Comparison of ENCODE assay signal across 23 cellular contexts in genomic region chr1:185300152-185300551, GRCh38. TPM values are rescaled to one million over a fixed set of nuclear protein-coding genes. Genes with fewer than 3 reads are reported as not detected.
DNase-seq lines count a peak whose midpoint lies in the region; ATAC-seq and TF ChIP-seq lines count a peak whose summit lies in the region.
"Had no signal": no experiment of that assay in that cellular context is flagged by ENCODE, and none has a peak within 500 bp of the region (broad histone marks: within the 10 kb centered on the region; RNA-seq: fewer than 3 reads in every experiment).

No MANE protein-coding gene starts in this region.

- no peak for ATAC-seq in T-helper 17 cell
- ATAC-seq: GM12878, GM23338, HCT116 had no signal

- H3K27me3 Mint-ChIP-seq in T-helper 17 cell = no peaks in the 10 kb centered on the region
- H3K27me3 Mint-ChIP-seq: CD4-positive, alpha-beta T cell had no signal

- peaks cover 17% of the 10 kb centered on the region for H3K36me3 Mint-ChIP-seq in T-helper 17 cell (ENCODE audit: low read depth)

- no peaks in the 10 kb centered on the region for H3K9me3 ChIP-seq in T-helper 17 cell (ENCODE audit: control insufficient read depth, low read length, poor library complexity, severe bottlenecking)
- H3K9me3 ChIP-seq: BE2C had no signal

- peaks cover 26% of the 10 kb centered on the region for H3K4me1 Mint-ChIP-seq in T-helper 17 cell
- H3K4me1 Mint-ChIP-seq: GM23338 had no signal

- H3K27ac Mint-ChIP-seq in T-helper 17 cell = peak overlapping the region; percentile 62
- H3K27ac Mint-ChIP-seq: CD4-positive, alpha-beta T cell; GM23338 had no signal

- no peak for TF ChIP-seq CTCF in foreskin fibroblast (IDR thresholded peaks at IDR 0.05; ENCODE audit: low read depth, low read length)

- peak; percentile 15 for DNase-seq in DMS 273 (lab: John Stamatoyannopoulos, UW; ENCODE audit: unreplicated experiment)
- DNase-seq in DMS 273 treated with DMSO at 0.1 percent for 48 hours (lab: John Stamatoyannopoulos, UW) = no peak
- DNase-seq in HT1080 (ENCODE audit: low read depth) = peak; percentile 30
- no peak for DNase-seq in T-helper 17 cell
- DNase-seq in lung microvascular endothelial cell (ENCODE audit: low read depth in 2 of 2) = peak; percentile 15 to 38
- no peak for DNase-seq in activated gamma-delta T cell treated with Interleukin-2 at 50 U/mL for 16 hours
- no peak for DNase-seq in foreskin fibroblast
- no peak for DNase-seq in NCI-H128 (lab: John Stamatoyannopoulos, UW; ENCODE audit: unreplicated experiment)
- DNase-seq: BE2C; CD4-positive, alpha-beta T cell; DMS79; GDM1; MM.1S; NCI-H1092 treated with DMSO at 0.1 percent for 48 hours; NCI-H1694; NCI-H2171; NCI-H446 treated with DMSO at 0.1 percent for 48 hours; NCI-H748 treated with DMSO at 0.1 percent for 48 hours; Right ventricle myocardium superior had no signal

- H3K4me3 ChIP-seq in foreskin fibroblast (ENCODE audit: low read depth in 1 of 2, low read length in 2 of 2) = no peak overlapping the region
- H3K4me3 ChIP-seq: GM12878, GM23338 had no signal

- H3K4me3 Mint-ChIP-seq in T-helper 17 cell = no peak overlapping the region
- H3K4me3 Mint-ChIP-seq: CD4-positive, alpha-beta T cell; GM23338; T-helper 1 cell treated with Interleukin-12 subunit alpha and Interleukin-12 subunit beta and Interleukin-4 antibody, amounts not matched to agents 30 μg/mL and 1 μg/mL, for 36 hours had no signal

RNA-seq across cellular contexts. Expression of gene IVNS1ABP, which starts 16.9 kb away (rescaled TPM):
- total RNA-seq in HT1080 (2014; rRNA removed; shearing (Covaris generic)) = 37.6 and 43.1 TPM in 2 replicates
- polyA plus RNA-seq in HT1080 (2015; cell fraction: cytosol; rRNA removed) = 66.6 and 78.7 TPM in 2 replicates
- 180 and 186 TPM in 2 replicates for polyA plus RNA-seq in HT1080 (2015; cell fraction: nucleus; rRNA removed)
- total RNA-seq in T-helper 17 cell = 100 to 1,000 TPM; 467 to 499 TPM
- total RNA-seq in lung microvascular endothelial cell = 36.8 and 49.8 TPM in 2 replicates

Comparison
In these comparisons a context has a peak if more than half of its experiments do, and no peak if none do; other contexts are left out.
1. DNase-seq: peak in DMS 273 (single experiment), HT1080 (single experiment) and lung microvascular endothelial cell (2 of 2); none in DMS 273 treated with DMSO at 0.1 percent for 48 hours (single experiment), T-helper 17 cell (0 of 3), activated gamma-delta T cell treated with Interleukin-2 at 50 U/mL for 16 hours (single experiment), foreskin fibroblast (0 of 2) and NCI-H128 (single experiment).